Comparison of ENCODE assay signal across 10 cellular contexts in the genomic region with DNA sequence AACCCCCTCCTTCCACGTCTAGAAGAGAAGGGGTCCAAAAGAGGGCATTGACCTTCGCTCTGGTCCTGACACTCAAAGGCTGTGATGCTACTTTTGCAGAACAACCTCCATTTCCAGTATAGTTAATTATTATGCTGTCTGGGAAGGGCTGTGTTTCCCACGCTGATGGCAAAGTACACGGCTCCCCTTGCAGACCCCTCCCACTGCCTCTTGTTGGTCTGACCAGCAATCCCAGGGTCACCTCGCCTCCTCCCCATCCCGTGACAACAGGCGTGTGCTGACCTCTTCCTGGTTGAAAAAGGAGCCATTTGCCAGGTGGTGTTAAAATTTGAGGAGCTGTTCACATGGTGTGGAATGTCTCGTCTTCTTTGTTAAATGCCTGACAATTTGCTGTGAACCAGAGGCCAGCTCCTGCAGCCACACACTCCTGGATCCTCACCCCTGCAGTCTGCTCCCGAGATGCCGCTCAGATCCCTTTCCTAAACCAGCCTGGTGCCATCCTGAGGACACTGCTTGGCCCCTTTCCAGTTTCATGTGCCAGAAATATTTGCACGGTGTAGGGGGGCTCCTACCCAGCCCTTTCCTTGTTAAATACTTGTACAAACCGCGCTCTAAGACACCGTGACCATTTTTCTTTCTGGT.
"Had no signal": no experiment of that assay in that cellular context is flagged by ENCODE, and none has a peak within 500 bp of the region (broad histone marks: within the 10 kb centered on the region; RNA-seq: fewer than 3 reads in every experiment).

No MANE protein-coding gene starts in this region.

- H3K36me3 ChIP-seq: left ventricle myocardium inferior, pancreas, thoracic aorta had no signal

- H3K4me3 Mint-ChIP-seq: activated naive CD4-positive, alpha-beta T cell treated with anti-CD3 and anti-CD28 coated beads, Interleukin-2, amount 10 ng/mL, durations not matched to agents 7 days and 5 days; activated T-helper 1 cell treated with anti-CD3 and anti-CD28 coated beads, Interleukin-12 subunit alpha, Interleukin-12 subunit beta, Interleukin-2, Interleukin-4 antibody, amounts not matched to agents 30 ng/mL and 10 ng/mL and 1 ng/mL, durations not matched to agents 14 hours and 24 hours and 36 hours; memory B cell; stimulated activated naive CD8-positive, alpha-beta T cell treated with anti-CD3 and anti-CD28 coated beads, Interleukin-15, Interleukin-2, amounts not matched to agents 100 ng/mL and 50 ng/mL, for 24 hours had no signal

- H3K36me3 Mint-ChIP-seq: activated naive CD4-positive, alpha-beta T cell treated with anti-CD3 and anti-CD28 coated beads, Interleukin-2, amount 10 ng/mL, durations not matched to agents 7 days and 5 days; memory B cell had no signal

- H3K9me3 Mint-ChIP-seq: memory B cell; stimulated activated naive CD8-positive, alpha-beta T cell treated with anti-CD3 and anti-CD28 coated beads, Interleukin-15, Interleukin-2, amounts not matched to agents 100 ng/mL and 50 ng/mL, for 24 hours had no signal

- H3K9me3 ChIP-seq: left ventricle myocardium inferior, pancreas, thoracic aorta had no signal

- H3K27ac Mint-ChIP-seq: activated naive CD4-positive, alpha-beta T cell treated with anti-CD3 and anti-CD28 coated beads, Interleukin-2, amount 10 ng/mL, durations not matched to agents 7 days and 5 days; activated T-helper 1 cell treated with anti-CD3 and anti-CD28 coated beads, Interleukin-12 subunit alpha, Interleukin-12 subunit beta, Interleukin-2, Interleukin-4 antibody, amounts not matched to agents 30 ng/mL and 10 ng/mL and 1 ng/mL, durations not matched to agents 14 hours and 24 hours and 36 hours; memory B cell; stimulated activated naive CD8-positive, alpha-beta T cell treated with anti-CD3 and anti-CD28 coated beads, Interleukin-15, Interleukin-2, amounts not matched to agents 100 ng/mL and 50 ng/mL, for 24 hours had no signal

- H3K4me1 Mint-ChIP-seq: activated naive CD4-positive, alpha-beta T cell treated with anti-CD3 and anti-CD28 coated beads, Interleukin-2, amount 10 ng/mL, durations not matched to agents 7 days and 5 days; memory B cell had no signal

- H3K4me3 ChIP-seq: left ventricle myocardium inferior, pancreas, thoracic aorta had no signal

- DNase-seq: activated CD4-positive, alpha-beta T cell treated with anti-CD3 and anti-CD28 coated beads, Interleukin-2, amount 50 U/mL, for 1 hour; activated naive CD4-positive, alpha-beta T cell treated with anti-CD3 and anti-CD28 coated beads, Interleukin-2, amount 10 ng/mL, durations not matched to agents 7 days and 5 days; foreskin keratinocyte; left ventricle myocardium inferior; stimulated activated CD4-positive, alpha-beta T cell treated with anti-CD3 and anti-CD28 coated beads, Interleukin-4, amount 100 ng/mL, for 1 hour had no signal

- ATAC-seq: foreskin keratinocyte, pancreas had no signal

- H3K4me1 ChIP-seq: foreskin keratinocyte, left ventricle myocardium inferior, pancreas had no signal

- H3K27me3 ChIP-seq: pancreas had no signal

- H3K27ac ChIP-seq: foreskin keratinocyte, left ventricle myocardium inferior, pancreas, thoracic aorta had no signal
